ENCODE assay signal across 18 cellular contexts in genomic region chr4:162131256-162131655, GRCh38. TPM values are rescaled to one million over a fixed set of nuclear protein-coding genes. Genes with fewer than 3 reads are reported as not detected.
DNase-seq lines count a peak whose midpoint lies in the region; ATAC-seq and TF ChIP-seq lines count a peak whose summit lies in the region.
"Had no signal": no experiment of that assay in that cellular context is flagged by ENCODE, and none has a peak within 500 bp of the region (broad histone marks: within the 10 kb centered on the region; RNA-seq: fewer than 3 reads in every experiment).

No MANE protein-coding gene starts in this region.

- H3K27me3 Mint-ChIP-seq in H9 (ENCODE audit: low read depth), result no peaks in the 10 kb centered on the region
- H3K27me3 Mint-ChIP-seq in CD4-positive, alpha-beta T cell, result no peaks in the 10 kb centered on the region
- H3K27me3 Mint-ChIP-seq: activated CD4-positive, alpha-beta memory T cell treated with anti-CD3 and anti-CD28 coated beads, Interleukin-2, amount 10 ng/mL, durations not matched to agents 7 days and 5 days had no signal

- no peak overlapping the region for H2AK5ac ChIP-seq in H9 (ENCODE audit: insufficient read length, low read length)

- H3T11ph ChIP-seq in H9 (ENCODE audit: low read length), result no peak overlapping the region

- H3K4me2 ChIP-seq in H9 (ENCODE audit: insufficient read depth, insufficient read length, low read length), result no peak overlapping the region

- ATAC-seq in CD4-positive, alpha-beta T cell (ENCODE audit: poor library complexity), result no peak
- no peak for ATAC-seq in HG03457 (IDR thresholded peaks at IDR 0.05; ENCODE audit: unreplicated experiment)

- H3K18ac ChIP-seq in H9 (ENCODE audit: insufficient read length, low read depth, low read length), result no peak overlapping the region

- no peak overlapping the region for H4K91ac ChIP-seq in H9 (ENCODE audit: insufficient read length, low read depth, low read length)

- no peak overlapping the region for H2AFZ ChIP-seq in H9 (ENCODE audit: low read length)

- H2BK120ac ChIP-seq in H9 (ENCODE audit: low read depth, low read length, poor library complexity, severe bottlenecking), result no peak overlapping the region

- no peaks in the 10 kb centered on the region for H3K4me1 ChIP-seq in H9 (ENCODE audit: insufficient read depth, low read length)
- H3K4me1 ChIP-seq: thyroid gland had no signal

- no peak overlapping the region for H4K8ac ChIP-seq in H9 (replicated peaks; ENCODE audit: insufficient read length, low read depth, low read length)

- H3K27me3 ChIP-seq in H9 (ENCODE audit: insufficient read depth, low read length), result no peaks in the 10 kb centered on the region
- H3K27me3 ChIP-seq in CD4-positive, alpha-beta T cell (ENCODE audit: control insufficient read depth, insufficient read depth, low read length), result no peaks in the 10 kb centered on the region
- H3K27me3 ChIP-seq: thyroid gland had no signal

- H3K23ac ChIP-seq in H9 (ENCODE audit: insufficient read length, low read depth, low read length), result no peak overlapping the region

- H2BK5ac ChIP-seq in H9 (ENCODE audit: insufficient read length, low read length), result no peak overlapping the region

- no peak overlapping the region for H2BK20ac ChIP-seq in H9 (ENCODE audit: low read depth, low read length, poor library complexity, severe bottlenecking)

- intact Hi-C loops in posterior vena cava (cut with DNase I), result no loop called here
- intact Hi-C loops in CD4-positive, alpha-beta T cell (cut with DNase I, micrococcal nuclease), result no loop called here

- no peak overlapping the region for H3K9ac ChIP-seq in H9 (ENCODE audit: extremely low read depth, insufficient read length, low read length)

- H2BK12ac ChIP-seq in H9 (ENCODE audit: insufficient read length, low read depth, low read length), result no peak overlapping the region

- no peaks in the 10 kb centered on the region; a peak in 1 of 7 replicates for H3K36me3 Mint-ChIP-seq in H9 (ENCODE audit: insufficient read depth in 1 of 3, low read depth in 3 of 3)
- no peaks in the 10 kb centered on the region for H3K36me3 Mint-ChIP-seq in CD4-positive, alpha-beta T cell (ENCODE audit: low read depth)

- no peaks in the 10 kb centered on the region for H4K20me1 ChIP-seq in H9 (ENCODE audit: control insufficient read depth, insufficient read depth, insufficient read length)

- no peaks in the 10 kb centered on the region for H3K9me3 Mint-ChIP-seq in H9
- H3K9me3 Mint-ChIP-seq in CD4-positive, alpha-beta T cell, result peaks cover 3% of the 10 kb centered on the region

- H3K4ac ChIP-seq in H9 (ENCODE audit: low read depth, low read length), result no peak overlapping the region

- H3K79me1 ChIP-seq in H9 (ENCODE audit: insufficient read depth, low read depth, low read length, poor library complexity, severe bottlenecking), result no peaks in the 10 kb centered on the region

- no CpG with 5 or more reads among the region's 2 CpGs for WGBS in H9 (ENCODE audit: extremely low coverage, insufficient read length, low lambda C conversion rate)

- no peaks in the 10 kb centered on the region for H3K23me2 ChIP-seq in H9 (ENCODE audit: insufficient read length, low read depth, low read length, poor library complexity, severe bottlenecking)

- no peak overlapping the region for H4K5ac ChIP-seq in H9 (ENCODE audit: insufficient read length, low read depth, low read length)

- H2BK15ac ChIP-seq in H9 (ENCODE audit: low read depth, low read length), result no peak overlapping the region

- H3K27ac Mint-ChIP-seq in H9, result no peak overlapping the region; a peak in 1 of 7 replicates
- H3K27ac Mint-ChIP-seq in CD4-positive, alpha-beta T cell, result no peak overlapping the region
- H3K27ac Mint-ChIP-seq: activated CD4-positive, alpha-beta memory T cell treated with anti-CD3 and anti-CD28 coated beads, Interleukin-2, amount 10 ng/mL, durations not matched to agents 7 days and 5 days had no signal

- H3K14ac ChIP-seq in H9 (ENCODE audit: insufficient read depth, low read length), result no peak overlapping the region

- POLR2A ChIA-PET in CD4-positive, alpha-beta T cell (lab: Charles Lee), result no interaction called here

- peak; percentile 46 for TF ChIP-seq CTCF in 22Rv1 (IDR thresholded peaks at IDR 0.05)
- TF ChIP-seq CTCF in H9 (conservative IDR thresholded peaks at IDR 0.05), result peak; percentile 54
- peak; percentile 25 for TF ChIP-seq CTCF in epithelial cell of esophagus (IDR thresholded peaks at IDR 0.05; ENCODE audit: insufficient read depth, low read depth, low read length, missing control alignments)
- no peak for TF ChIP-seq CTCF in CD4-positive, alpha-beta T cell (IDR thresholded peaks at IDR 0.05)

- DNase-seq in H9 (no peak), RKO (ENCODE audit: low spot score) (peak; percentile 2), epithelial cell of esophagus (ENCODE audit: low read depth) (peak; percentile 18), NCI-H774 (lab: John Stamatoyannopoulos, UW) (no peak), posterior vena cava (ENCODE audit: low spot score) (no peak)
- no peak for DNase-seq in CD4-positive, alpha-beta T cell
- DNase-seq: activated CD4-positive, alpha-beta memory T cell treated with anti-CD3 and anti-CD28 coated beads, Interleukin-2, amount 10 ng/mL, durations not matched to agents 7 days and 5 days; AML-193; kidney; NCI-H1092 treated with DMSO at 0.1 percent for 48 hours; NCI-H510A; SHP77; stimulated activated CD4-positive, alpha-beta T cell treated with anti-CD3 and anti-CD28 coated beads, Interleukin-1b, Interleukin-23, amount 100 ng/mL, for 48 hours; stimulated activated CD8-positive, alpha-beta memory T cell treated with anti-CD3 and anti-CD28 coated beads, Interleukin-4, amount 100 ng/mL, for 48 hours; T-helper 9 cell; thyroid gland had no signal

- CTCF ChIA-PET in CD4-positive, alpha-beta T cell (lab: Charles Lee), result no interaction called here

- no peak overlapping the region for H3K4me3 Mint-ChIP-seq in H9
- H3K4me3 Mint-ChIP-seq in CD4-positive, alpha-beta T cell, result no peak overlapping the region
- H3K4me3 Mint-ChIP-seq: activated CD4-positive, alpha-beta memory T cell treated with anti-CD3 and anti-CD28 coated beads, Interleukin-2, amount 10 ng/mL, durations not matched to agents 7 days and 5 days had no signal

- no peak overlapping the region for H3K4me3 ChIP-seq in epithelial cell of esophagus (ENCODE audit: low read length)
- H3K4me3 ChIP-seq: thyroid gland had no signal

- H3K4me1 Mint-ChIP-seq in H9, result 0 out of 4 replicates have a peak, but pooled peaks cover 0 to 4% of the 10 kb centered on the region in 2 experiments
- H3K4me1 Mint-ChIP-seq in CD4-positive, alpha-beta T cell (ENCODE audit: low read depth), result no peaks in the 10 kb centered on the region
- H3K4me1 Mint-ChIP-seq: activated CD4-positive, alpha-beta memory T cell treated with anti-CD3 and anti-CD28 coated beads, Interleukin-2, amount 10 ng/mL, durations not matched to agents 7 days and 5 days had no signal

- no peak overlapping the region for H3K56ac ChIP-seq in H9 (ENCODE audit: insufficient read length, low read depth, low read length)

- no peaks in the 10 kb centered on the region for H3K79me2 ChIP-seq in H9 (ENCODE audit: insufficient read depth, low read length)

- no peak overlapping the region for H3K27ac ChIP-seq in 22Rv1
- no peak overlapping the region for H3K27ac ChIP-seq in H9 (ENCODE audit: insufficient read length, low read depth, low read length)
- no peak overlapping the region for H3K27ac ChIP-seq in CD4-positive, alpha-beta T cell (ENCODE audit: low read depth, low read length)
- H3K27ac ChIP-seq: thyroid gland had no signal

- no peaks in the 10 kb centered on the region for H3K9me3 ChIP-seq in H9 (ENCODE audit: control insufficient read depth, low read depth, low read length)
- no peaks in the 10 kb centered on the region for H3K9me3 ChIP-seq in CD4-positive, alpha-beta T cell (ENCODE audit: control insufficient read depth, low read length)
- H3K9me3 ChIP-seq: thyroid gland had no signal

RNA-seq across cellular contexts. Expression of gene FSTL5, which starts 32.5 kb away (rescaled TPM):
- total RNA-seq in H9 (2021) (not detected in 2 replicates), posterior vena cava (not detected)
- total RNA-seq in CD4-positive, alpha-beta T cell, result not detected
- total RNA-seq: activated CD4-positive, alpha-beta memory T cell treated with anti-CD3 and anti-CD28 coated beads, Interleukin-2, amount 10 ng/mL, durations not matched to agents 7 days and 5 days; kidney had no signal

Comparison
In these comparisons a context has a peak if more than half of its experiments do, and no peak if none do; other contexts are left out.
1. DNase-seq: peak in RKO (single experiment) and epithelial cell of esophagus (single experiment); none in H9 (single experiment), NCI-H774 (single experiment), posterior vena cava (single experiment) and CD4-positive, alpha-beta T cell (0 of 10).